ENCODE assay signal across 10 cellular contexts in genomic region chr5:141199359-141200235, GRCh38. TPM values are rescaled to one million over a fixed set of nuclear protein-coding genes. Genes with fewer than 3 reads are reported as not detected.
DNase-seq lines count a peak whose midpoint lies in the region; ATAC-seq lines count a peak whose summit lies in the region.
"Had no signal": no experiment of that assay in that cellular context is flagged by ENCODE, and none has a peak within 500 bp of the region (broad histone marks: within the 10 kb centered on the region; RNA-seq: fewer than 3 reads in every experiment).

PCDHB11 (plus strand) TSS chr5:141199627; CDS start chr5:141199775, 148 bp downstream.

- H3K27ac Mint-ChIP-seq in naive thymus-derived CD8-positive, alpha-beta T cell: peak within 1 kb of the TSS in 1 of 10 donors; percentile 40

- H3K9me3 Mint-ChIP-seq in naive thymus-derived CD8-positive, alpha-beta T cell: peaks cover 5 to 87% (median 52%) of the 10 kb centered on the region in 9 donors

- no peak within 1 kb of the TSS for H3K4me3 Mint-ChIP-seq in naive thymus-derived CD8-positive, alpha-beta T cell

- H3K9ac ChIP-seq in stomach smooth muscle (ENCODE audit: low read length in 2 of 2): peak within 1 kb of the TSS in 1 of 2 donors; percentile 21

- POLR2A ChIA-PET in naive thymus-derived CD8-positive, alpha-beta T cell (lab: Charles Lee): no interaction called here

- peaks cover 13 to 75% (median 44%) of the 10 kb centered on the region in 5 donors for H3K27me3 Mint-ChIP-seq in naive thymus-derived CD8-positive, alpha-beta T cell

- no peaks in the 10 kb centered on the region for H3K4me1 ChIP-seq in stomach smooth muscle (ENCODE audit: control insufficient read depth, insufficient read depth, low read length)

- no peak within 1 kb of the TSS for H3K27ac ChIP-seq in stomach smooth muscle (ENCODE audit: low read length)

- peaks cover 5 to 54% (median 9%) of the 10 kb centered on the region in 3 donors for H3K36me3 Mint-ChIP-seq in naive thymus-derived CD8-positive, alpha-beta T cell

- H3K27me3 ChIP-seq in stomach smooth muscle (ENCODE audit: control insufficient read depth in 1 of 2, insufficient read depth in 2 of 2, low read length in 2 of 2): no peaks in the 10 kb centered on the region

- no peak for ATAC-seq in naive thymus-derived CD8-positive, alpha-beta T cell
- ATAC-seq in HG03460 (IDR thresholded peaks at IDR 0.05; ENCODE audit: unreplicated experiment): no peak

- H3K4me1 Mint-ChIP-seq in naive thymus-derived CD8-positive, alpha-beta T cell: no peaks in the 10 kb centered on the region

- peak; percentile 68 for DNase-seq in NCI-H82 (lab: John Stamatoyannopoulos, UW)
- no peak for DNase-seq in NCI-H82 treated with DMSO at 0.1 percent for 48 hours (lab: John Stamatoyannopoulos, UW; ENCODE audit: unreplicated experiment)
- DNase-seq in NCI-H446 (lab: John Stamatoyannopoulos, UW): peak; percentile 39 to 54
- peak; percentile 57 for DNase-seq in cerebellar cortex (ENCODE audit: low spot score)
- no peak for DNase-seq in naive thymus-derived CD8-positive, alpha-beta T cell
- no peak for DNase-seq in effector CD8-positive, alpha-beta T cell (lab: John Stamatoyannopoulos, UW)
- DNase-seq: activated CD4-positive, alpha-beta T cell treated with anti-CD3 and anti-CD28 coated beads for 48 hours had no signal

- H3K4me3 ChIP-seq in stomach smooth muscle (ENCODE audit: low read length in 2 of 2): peak within 1 kb of the TSS; percentile 9 to 58

- H3K36me3 ChIP-seq in stomach smooth muscle (ENCODE audit: control insufficient read depth in 2 of 2, insufficient read depth in 2 of 2, low read length in 2 of 2): no peaks in the 10 kb centered on the region

- H3K9me3 ChIP-seq in stomach smooth muscle (ENCODE audit: control insufficient read depth in 2 of 2, low read length in 2 of 2): peaks cover 14 to 42% of the 10 kb centered on the region in 2 donors

RNA-seq across cellular contexts. Expression of gene PCDHB11, which starts in this region (rescaled TPM):
- total RNA-seq in naive thymus-derived CD8-positive, alpha-beta T cell: not detected
- polyA plus RNA-seq in naive thymus-derived CD8-positive, alpha-beta T cell: not detected
- total RNA-seq: HT1080 had no signal

Comparison
In these comparisons a context has a peak if more than half of its experiments do, and no peak if none do; other contexts are left out.
1. DNase-seq: peak in NCI-H82 (single experiment), NCI-H446 (2 of 2) and cerebellar cortex (single experiment); none in NCI-H82 treated with DMSO at 0.1 percent for 48 hours (single experiment), naive thymus-derived CD8-positive, alpha-beta T cell (0 of 10) and effector CD8-positive, alpha-beta T cell (single experiment).